ENCODE assay signal across 29 cellular contexts in the genomic region with DNA sequence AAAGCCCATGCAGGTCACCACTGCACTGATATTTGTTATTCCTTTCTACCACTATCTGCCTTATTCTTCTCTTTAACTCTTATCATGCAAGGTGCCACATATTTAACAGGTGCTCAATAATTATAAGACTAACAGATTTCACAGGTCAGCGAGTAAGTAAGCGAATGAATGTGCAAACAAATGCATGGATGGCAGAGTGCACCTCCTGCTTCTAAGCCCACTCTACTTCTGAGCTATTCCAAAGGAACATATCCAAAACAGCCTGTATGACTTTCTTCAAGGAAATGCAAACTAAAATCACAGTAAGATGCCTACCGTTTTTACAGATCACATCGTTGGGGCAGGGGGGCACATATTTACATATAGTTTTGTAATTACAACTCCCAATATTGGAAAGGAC.
DNase-seq lines count a peak whose midpoint lies in the region; ATAC-seq, FAIRE-seq and TF ChIP-seq lines count a peak whose summit lies in the region.
"Had no signal": no experiment of that assay in that cellular context is flagged by ENCODE, and none has a peak within 500 bp of the region (broad histone marks: within the 10 kb centered on the region; RNA-seq: fewer than 3 reads in every experiment).

No MANE protein-coding gene starts in this region.

- SMC1A ChIA-PET in GM12878 (lab: Charles Lee; ENCODE audit: uncharacterized antibody, unreplicated experiment), result interaction anchor here (0.7 to 7.5 kb wide), 2 partner anchors 12 to 34 kb away, joined by 3 to 43 read pairs; no protein-coding TSS in a partner anchor

- H3K4me3 ChIP-seq in HepG2 (replicated peaks in 1 of 3; ENCODE audit: insufficient read depth in 1 of 3, low read depth in 2 of 3, low read length in 3 of 3), result no peak overlapping the region
- no peak overlapping the region for H3K4me3 ChIP-seq in right lobe of liver
- H3K4me3 ChIP-seq in GM12878, result no peak overlapping the region
- no peak overlapping the region for H3K4me3 ChIP-seq in thyroid gland (replicated peaks in 1 of 3)
- H3K4me3 ChIP-seq: A549; BLaER1 treated with 17β-estradiol and CSF1 and Interleukin-3, amounts not matched to agents 10 nM and 100 nM; PC-9; SJSA1 had no signal

- H3K27me3 Mint-ChIP-seq in activated CD8-positive, alpha-beta T cell treated with anti-CD3 and anti-CD28 coated beads, Interleukin-2, amount 10 ng/mL, durations not matched to agents 7 days and 5 days (ENCODE audit: low read depth), result no peaks in the 10 kb centered on the region
- no peaks in the 10 kb centered on the region for H3K27me3 Mint-ChIP-seq in activated CD4-positive, alpha-beta T cell treated with anti-CD3 and anti-CD28 coated beads, Interleukin-2, amount 10 ng/mL, durations not matched to agents 24 days and 14 days
- H3K27me3 Mint-ChIP-seq: CD4-positive, alpha-beta memory T cell had no signal

- H3K27me3 ChIP-seq in HepG2 (ENCODE audit: control insufficient read depth in 1 of 2, insufficient read depth in 2 of 2, low read length in 2 of 2) (no peaks in the 10 kb centered on the region), right lobe of liver (no peaks in the 10 kb centered on the region), GM12878 (replicated peaks in 1 of 2; ENCODE audit: control insufficient read depth in 2 of 2, insufficient read depth in 2 of 2, low read length in 1 of 2) (no peaks in the 10 kb centered on the region), thyroid gland (no peaks in the 10 kb centered on the region)
- H3K27me3 ChIP-seq: BLaER1 treated with 17β-estradiol and CSF1 and Interleukin-3, amounts not matched to agents 10 nM and 100 nM; SJSA1 had no signal

- no peak for ATAC-seq in HepG2
- no peak for ATAC-seq in right lobe of liver
- ATAC-seq in GM12878, result no peak
- no peak for ATAC-seq in activated CD8-positive, alpha-beta T cell treated with anti-CD3 and anti-CD28 coated beads, Interleukin-2, amount 10 ng/mL, durations not matched to agents 7 days and 5 days
- ATAC-seq: A549 had no signal

- TF ChIP-seq RAD21 in HepG2 (CRISPR knock-in tag; IDR thresholded peaks at IDR 0.05), result no peak
- TF ChIP-seq RAD21 in GM12878 (IDR thresholded peaks at IDR 0.05; ENCODE audit: insufficient read depth, low read depth, low read length), result no peak

- 96% methylated on average over 4 of the region's 4 CpGs for WGBS in HepG2 (ENCODE audit: low lambda C conversion rate)
- WGBS in right lobe of liver (ENCODE audit: insufficient coverage, low coverage, low lambda C conversion rate, missing lambda C conversion rate), result 81% methylated on average over 4 of the region's 4 CpGs
- 73% methylated on average over 4 of the region's 4 CpGs for WGBS in GM12878 (ENCODE audit: insufficient coverage, insufficient replicate concordance, low lambda C conversion rate, missing lambda C conversion rate)
- 53 to 54% methylated on average over 4 of the region's 4 CpGs for WGBS in thyroid gland, 2 donors

- in situ Hi-C loops in HepG2 (cut with HindIII; ENCODE audit: extremely low pct_ligation_motif_present, low pct_unique_long_range_greater_than_20kb), result no loop called here
- in situ Hi-C loops in GM12878 (cut with MboI), result no loop called here

- H3K4me2 ChIP-seq in HepG2 (ENCODE audit: low read depth, low read length) (no peak overlapping the region), GM12878 (ENCODE audit: control insufficient read depth, insufficient read depth) (no peak overlapping the region)
- H3K4me2 ChIP-seq: A549; BLaER1 treated with 17β-estradiol and CSF1 and Interleukin-3, amounts not matched to agents 10 nM and 100 nM; PC-9 had no signal

- FAIRE-seq in HepG2 (lab: Jason Lieb, UNC), result no peak
- FAIRE-seq in GM12878 (lab: Jason Lieb, UNC), result no peak
- FAIRE-seq in GM19239 (lab: Jason Lieb, UNC), result no peak
- FAIRE-seq: A549, GM12891, H54 had no signal

- peaks cover 2% of the 10 kb centered on the region for H3K79me2 ChIP-seq in HepG2 (ENCODE audit: insufficient read depth, low read length)
- H3K79me2 ChIP-seq in GM12878 (ENCODE audit: control insufficient read depth, insufficient read depth, low read length), result no peaks in the 10 kb centered on the region

- no peak overlapping the region for H3K4me3 Mint-ChIP-seq in activated CD8-positive, alpha-beta T cell treated with anti-CD3 and anti-CD28 coated beads, Interleukin-2, amount 10 ng/mL, durations not matched to agents 7 days and 5 days
- H3K4me3 Mint-ChIP-seq in activated CD4-positive, alpha-beta T cell treated with anti-CD3 and anti-CD28 coated beads, Interleukin-2, amount 10 ng/mL, durations not matched to agents 24 days and 14 days, result no peak overlapping the region
- H3K4me3 Mint-ChIP-seq: CD4-positive, alpha-beta memory T cell had no signal

- POLR2A ChIA-PET in HepG2 (lab: Yijun Ruan, JAX), result no interaction called here
- POLR2A ChIA-PET in GM12878 (lab: Charles Lee), result interaction anchor here (0.6 kb wide), 1 partner anchor 15 kb away, joined by 4 read pairs; no protein-coding TSS in a partner anchor
- POLR2A ChIA-PET in activated CD8-positive, alpha-beta T cell treated with anti-CD3 and anti-CD28 coated beads, Interleukin-2, amount 10 ng/mL, durations not matched to agents 7 days and 5 days (lab: Charles Lee), result interaction anchor here (1.3 kb wide), 1 partner anchor 22 kb away, joined by 4 read pairs; no protein-coding TSS in a partner anchor

- no peaks in the 10 kb centered on the region for H3K9me3 Mint-ChIP-seq in activated CD8-positive, alpha-beta T cell treated with anti-CD3 and anti-CD28 coated beads, Interleukin-2, amount 10 ng/mL, durations not matched to agents 7 days and 5 days (ENCODE audit: insufficient read depth)
- H3K9me3 Mint-ChIP-seq in activated CD4-positive, alpha-beta T cell treated with anti-CD3 and anti-CD28 coated beads, Interleukin-2, amount 10 ng/mL, durations not matched to agents 24 days and 14 days, result no peaks in the 10 kb centered on the region
- H3K9me3 Mint-ChIP-seq: CD4-positive, alpha-beta memory T cell had no signal

- TF ChIP-seq EP300 in HepG2 (IDR thresholded peaks at IDR 0.05; ENCODE audit: low read depth in 2 of 2, low read length in 2 of 2) (no peak), HepG2 (CRISPR knock-in tag; IDR thresholded peaks at IDR 0.05; ENCODE audit: borderline replicate concordance) (no peak), GM12878 (IDR thresholded peaks at IDR 0.05; ENCODE audit: borderline replicate concordance in 1 of 2, control insufficient read depth in 1 of 2, low read depth in 2 of 2, low read length in 2 of 2) (no peak)

- H3K9ac ChIP-seq in HepG2 (ENCODE audit: insufficient read depth, low read depth, low read length) (no peak overlapping the region), GM12878 (ENCODE audit: control insufficient read depth, insufficient read depth, low read length) (no peak overlapping the region)
- H3K9ac ChIP-seq: BLaER1 treated with 17β-estradiol and CSF1 and Interleukin-3, amounts not matched to agents 10 nM and 100 nM had no signal

- intact Hi-C loops in HepG2 (cut with micrococcal nuclease; ENCODE audit: unreplicated experiment) (no loop called here), right lobe of liver (cut with DNase I) (no loop called here), GM12878 (cut with micrococcal nuclease; ENCODE audit: unreplicated experiment) (loop anchor here (2.0 kb wide), 1 partner anchor 64 kb away; no protein-coding TSS in a partner anchor), thyroid gland (cut with DNase I) (no loop called here)
- intact Hi-C loops in activated CD4-positive, alpha-beta T cell treated with anti-CD3 and anti-CD28 coated beads, Interleukin-2, amount 10 ng/mL, durations not matched to agents 24 days and 14 days (cut with micrococcal nuclease), result no loop called here

- peaks cover 75% of the 10 kb centered on the region for H3K36me3 Mint-ChIP-seq in activated CD8-positive, alpha-beta T cell treated with anti-CD3 and anti-CD28 coated beads, Interleukin-2, amount 10 ng/mL, durations not matched to agents 7 days and 5 days (ENCODE audit: low read depth)
- H3K36me3 Mint-ChIP-seq in activated CD4-positive, alpha-beta T cell treated with anti-CD3 and anti-CD28 coated beads, Interleukin-2, amount 10 ng/mL, durations not matched to agents 24 days and 14 days (ENCODE audit: low read depth), result peaks cover 58% of the 10 kb centered on the region

- H3K27ac Mint-ChIP-seq in activated CD8-positive, alpha-beta T cell treated with anti-CD3 and anti-CD28 coated beads, Interleukin-2, amount 10 ng/mL, durations not matched to agents 7 days and 5 days, result no peak overlapping the region
- H3K27ac Mint-ChIP-seq in activated CD4-positive, alpha-beta T cell treated with anti-CD3 and anti-CD28 coated beads, Interleukin-2, amount 10 ng/mL, durations not matched to agents 24 days and 14 days, result no peak overlapping the region

- no peak overlapping the region for H3K27ac ChIP-seq in HepG2 (ENCODE audit: extremely low read length, insufficient read depth, low read length)
- H3K27ac ChIP-seq in right lobe of liver, result no peak overlapping the region
- no peak overlapping the region for H3K27ac ChIP-seq in GM12878 (ENCODE audit: control insufficient read depth, insufficient read depth)
- peak overlapping the region in 2 of 3 donors; percentile 13 to 15 for H3K27ac ChIP-seq in thyroid gland
- H3K27ac ChIP-seq: A549; BLaER1 treated with 17β-estradiol and CSF1 and Interleukin-3, amounts not matched to agents 10 nM and 100 nM; PC-9; SJSA1 had no signal

- H3K4me1 ChIP-seq in HepG2 (ENCODE audit: insufficient read depth, low read length), result no peaks in the 10 kb centered on the region
- H3K4me1 ChIP-seq in right lobe of liver, result no peaks in the 10 kb centered on the region
- H3K4me1 ChIP-seq in GM12878 (ENCODE audit: control insufficient read depth, insufficient read depth, low read length), result no peaks in the 10 kb centered on the region
- H3K4me1 ChIP-seq in thyroid gland, result peaks cover 19 to 31% of the 10 kb centered on the region in 2 donors
- H3K4me1 ChIP-seq: A549, SJSA1 had no signal

- H2AFZ ChIP-seq in HepG2 (ENCODE audit: low read length) (no peak overlapping the region), GM12878 (ENCODE audit: control insufficient read depth, low read depth, low read length) (no peak overlapping the region)
- H2AFZ ChIP-seq: PC-9 had no signal

- no peaks in the 10 kb centered on the region for H3K4me1 Mint-ChIP-seq in activated CD8-positive, alpha-beta T cell treated with anti-CD3 and anti-CD28 coated beads, Interleukin-2, amount 10 ng/mL, durations not matched to agents 7 days and 5 days (ENCODE audit: low read depth)
- peaks cover 5% of the 10 kb centered on the region for H3K4me1 Mint-ChIP-seq in activated CD4-positive, alpha-beta T cell treated with anti-CD3 and anti-CD28 coated beads, Interleukin-2, amount 10 ng/mL, durations not matched to agents 24 days and 14 days

- CTCF ChIA-PET in HepG2 (lab: Yijun Ruan, JAX; ENCODE audit: low intra/inter-chr PET ratio, low total read pairs), result no interaction called here
- CTCF ChIA-PET in GM12878 (lab: Yijun Ruan, JAX), result interaction anchor here (1.0 to 1.4 kb wide), 2 partner anchors 12 to 99 kb away, joined by 5 to 7 read pairs; no protein-coding TSS in a partner anchor
- CTCF ChIA-PET in activated CD8-positive, alpha-beta T cell treated with anti-CD3 and anti-CD28 coated beads, Interleukin-2, amount 10 ng/mL, durations not matched to agents 7 days and 5 days (lab: Charles Lee), result interaction anchor here (1.1 to 4.7 kb wide), 2 partner anchors 12 to 18 kb away, joined by 3 to 40 read pairs; no protein-coding TSS in a partner anchor

- H4K20me1 ChIP-seq in HepG2 (ENCODE audit: insufficient read depth, low read length), result no peaks in the 10 kb centered on the region; the same call in 1 of the 2 replicates
- no peaks in the 10 kb centered on the region for H4K20me1 ChIP-seq in GM12878 (ENCODE audit: control insufficient read depth, insufficient read depth)

- RAD21 ChIA-PET in GM12878 (lab: Charles Lee; ENCODE audit: unreplicated experiment), result interaction anchor here (1.0 kb wide), 1 partner anchor 11 kb away, joined by 3 read pairs; no protein-coding TSS in a partner anchor

- H3K9me3 ChIP-seq in HepG2 (ENCODE audit: low read length) (no peaks in the 10 kb centered on the region), right lobe of liver (no peaks in the 10 kb centered on the region), GM12878 (replicated peaks; ENCODE audit: control insufficient read depth, insufficient read depth, low read length) (no peaks in the 10 kb centered on the region), thyroid gland (no peaks in the 10 kb centered on the region)
- H3K9me3 ChIP-seq: A549; BLaER1 treated with 17β-estradiol and CSF1 and Interleukin-3, amounts not matched to agents 10 nM and 100 nM; SJSA1 had no signal

- DNase-seq in HepG2 (ENCODE audit: low spot score), result no peak
- DNase-seq in right lobe of liver, result no peak
- peak; percentile 60 for DNase-seq in NCI-H146 treated with DMSO at 0.1 percent for 48 hours (lab: John Stamatoyannopoulos, UW; ENCODE audit: unreplicated experiment)
- DNase-seq in GM12878 (ENCODE audit: low read depth, low spot score), result no peak
- no peak for DNase-seq in thyroid gland
- DNase-seq in GM19239 (ENCODE audit: insufficient read length, low spot score), result no peak
- no peak for DNase-seq in activated CD8-positive, alpha-beta T cell treated with anti-CD3 and anti-CD28 coated beads, Interleukin-2, amount 10 ng/mL, durations not matched to agents 7 days and 5 days
- DNase-seq in activated CD4-positive, alpha-beta T cell treated with anti-CD3 and anti-CD28 coated beads, Interleukin-2, amount 10 ng/mL, durations not matched to agents 24 days and 14 days, result no peak
- DNase-seq: AML-193; CD4-positive, alpha-beta memory T cell; COR-L47; DMS79; EL; GDM1; Kasumi-1; NCI-H1092 treated with DMSO at 0.1 percent for 48 hours; NCI-H1436; NCI-H1930; NCI-H2107; NCI-H524; NCI-H774; PC-9; Right ventricle myocardium superior; RPMI8226 had no signal

- TF ChIP-seq CTCF in HepG2 (CRISPR knock-in tag; IDR thresholded peaks at IDR 0.05) (no peak), right lobe of liver (IDR thresholded peaks at IDR 0.05) (no peak), GM12878 (IDR thresholded peaks at IDR 0.05 in 2 of 3, conservative IDR thresholded peaks at IDR 0.05 in 1 of 3; ENCODE audit: control insufficient read depth in 2 of 3, extremely low read depth in 1 of 3, insufficient read depth in 1 of 3, low read depth in 3 of 3, low read length in 3 of 3) (no peak), thyroid gland (IDR thresholded peaks at IDR 0.05) (no peak)

- H3K36me3 ChIP-seq in HepG2 (replicated peaks in 1 of 2; ENCODE audit: control insufficient read depth in 1 of 2, insufficient read depth in 2 of 2, low read length in 2 of 2), result peaks cover 66 to 96% of the 10 kb centered on the region in 2 experiments
- H3K36me3 ChIP-seq in right lobe of liver, result peaks cover 0 to 40% (median 18%) of the 10 kb centered on the region in 4 donors
- peaks cover 19 to 64% of the 10 kb centered on the region in 2 experiments for H3K36me3 ChIP-seq in GM12878 (ENCODE audit: control insufficient read depth in 2 of 2, insufficient read depth in 2 of 2, low read length in 1 of 2)
- peaks cover 0 to 6% of the 10 kb centered on the region in 2 donors for H3K36me3 ChIP-seq in thyroid gland

- BruUV-seq in HepG2 (replicated peaks; lab: Mats Ljungman, UMichigan) (no TSS peak), GM12878 (replicated peaks; lab: Mats Ljungman, UMichigan) (no TSS peak)

- TF ChIP-seq POLR2A in HepG2 (IDR thresholded peaks at IDR 0.05; ENCODE audit: insufficient read depth in 1 of 2, low read depth in 2 of 2, low read length in 2 of 2), result no peak
- TF ChIP-seq POLR2A in right lobe of liver (IDR thresholded peaks at IDR 0.05), result no peak
- TF ChIP-seq POLR2A in GM12878 (IDR thresholded peaks at IDR 0.05; ENCODE audit: low read depth, low read length), result no peak
- no peak for TF ChIP-seq POLR2A in thyroid gland (IDR thresholded peaks at IDR 0.05)

Comparison
In these comparisons a context has a peak if more than half of its experiments do, and no peak if none do; other contexts are left out.
1. H3K27ac ChIP-seq: peak in thyroid gland (2 of 3); none in HepG2 (single experiment), right lobe of liver (0 of 3) and GM12878 (single experiment).